Comparison of ENCODE assay signal across 10 cellular contexts in the genomic region with DNA sequence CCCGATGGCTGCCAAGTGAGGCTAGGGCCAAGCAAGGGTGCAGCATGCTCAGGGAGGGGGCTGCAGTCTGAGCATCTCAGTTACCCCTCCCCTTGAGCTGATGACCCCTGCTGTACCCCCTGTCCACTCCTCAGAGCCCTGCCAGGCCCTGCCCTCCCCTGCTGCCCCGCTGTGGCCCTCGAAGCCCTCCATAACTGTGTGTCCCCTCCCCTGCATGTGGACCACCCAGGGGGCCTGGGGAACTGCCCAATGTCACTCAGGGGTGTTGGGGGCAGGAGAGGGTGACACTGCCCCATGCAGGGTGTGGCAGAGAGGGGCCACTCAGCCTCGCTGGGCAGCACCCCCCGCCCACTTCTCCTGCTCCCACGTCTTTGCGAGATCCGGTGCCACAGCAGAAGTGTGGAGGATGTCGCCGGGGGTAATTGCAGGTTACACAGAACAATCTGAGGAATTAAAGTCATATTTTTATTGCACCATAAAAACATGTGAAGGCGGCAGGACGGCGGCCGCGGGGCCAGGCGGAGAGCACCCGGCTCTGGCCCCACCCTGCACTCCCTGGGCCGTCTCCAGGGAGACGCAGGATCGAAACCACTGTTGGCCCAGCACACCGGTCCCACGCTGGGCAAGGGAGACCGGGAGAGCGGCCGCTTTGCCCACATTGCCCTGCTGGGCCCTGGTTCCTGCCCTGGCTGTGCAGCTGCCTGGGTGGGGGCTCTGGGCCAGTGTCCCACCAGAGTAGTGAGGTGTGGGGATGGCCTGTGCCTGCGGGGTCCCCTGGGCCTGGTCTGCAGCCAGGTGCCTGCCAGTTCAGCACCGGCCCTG. TPM values are rescaled to one million over a fixed set of nuclear protein-coding genes. Genes with fewer than 3 reads are reported as not detected.
DNase-seq lines count a peak whose midpoint lies in the region; ATAC-seq and TF ChIP-seq lines count a peak whose summit lies in the region.
"Had no signal": no experiment of that assay in that cellular context is flagged by ENCODE, and none has a peak within 500 bp of the region (broad histone marks: within the 10 kb centered on the region; RNA-seq: fewer than 3 reads in every experiment).

No MANE protein-coding gene starts in this region.

- H3K27me3 Mint-ChIP-seq in type B pancreatic cell, result no peaks in the 10 kb centered on the region
- H3K27me3 Mint-ChIP-seq: activated CD4-positive, alpha-beta memory T cell treated with anti-CD3 and anti-CD28 coated beads, Interleukin-2, amount 10 ng/mL, durations not matched to agents 7 days and 5 days had no signal

- no peaks in the 10 kb centered on the region for H3K4me1 Mint-ChIP-seq in type B pancreatic cell (ENCODE audit: unreplicated experiment)

- peaks cover 6% of the 10 kb centered on the region; the same call in 1 of the 2 replicates for H3K36me3 ChIP-seq in RWPE2 (ENCODE audit: low read depth)
- H3K36me3 ChIP-seq in stomach, result peaks cover 0 to 38% (median 30%) of the 10 kb centered on the region in 4 donors
- no peaks in the 10 kb centered on the region for H3K36me3 ChIP-seq in mammary epithelial cell (ENCODE audit: insufficient read depth, low read length)
- H3K36me3 ChIP-seq: BE2C had no signal

- no peak overlapping the region for H2AFZ ChIP-seq in mammary epithelial cell (ENCODE audit: low read depth, low read length)

- dilution Hi-C loops in mammary epithelial cell (cut with HindIII; ENCODE audit: low sequenced_read_pairs), result loop anchor here (5.0 kb wide), 1 partner anchor 49 kb away; no protein-coding TSS in a partner anchor

- BruUV-seq in mammary epithelial cell (replicated peaks; lab: Mats Ljungman, UMichigan), result no TSS peak

- peak overlapping the region; percentile 98 for H3K27ac ChIP-seq in RWPE2 (ENCODE audit: poor library complexity, severe bottlenecking)
- H3K27ac ChIP-seq in stomach, result no peak overlapping the region
- no peak overlapping the region for H3K27ac ChIP-seq in mammary epithelial cell (ENCODE audit: insufficient read depth, low read depth, low read length)

- H3K4me1 ChIP-seq in RWPE2 (ENCODE audit: insufficient read depth, poor library complexity, severe bottlenecking) (peaks cover 22% of the 10 kb centered on the region), stomach (peaks cover 0 to 29% (median 21%) of the 10 kb centered on the region in 4 donors), mammary epithelial cell (ENCODE audit: insufficient read depth, low read length) (peaks cover 47% of the 10 kb centered on the region)

- peaks cover under 1% of the 10 kb centered on the region for H3K9me3 ChIP-seq in RWPE2 (ENCODE audit: severe bottlenecking)
- no peaks in the 10 kb centered on the region for H3K9me3 ChIP-seq in stomach
- H3K9me3 ChIP-seq in mammary epithelial cell (replicated peaks; ENCODE audit: insufficient read depth, low read length), result no peaks in the 10 kb centered on the region
- H3K9me3 ChIP-seq: BE2C had no signal

- H3K4me3 Mint-ChIP-seq in type B pancreatic cell, result no peak overlapping the region
- H3K4me3 Mint-ChIP-seq: activated CD4-positive, alpha-beta memory T cell treated with anti-CD3 and anti-CD28 coated beads, Interleukin-2, amount 10 ng/mL, durations not matched to agents 7 days and 5 days had no signal

- no peak for TF ChIP-seq POLR2A in stomach (IDR thresholded peaks at IDR 0.05)

- H3K4me3 ChIP-seq in RWPE2 (ENCODE audit: severe bottlenecking) (no peak overlapping the region), stomach (no peak overlapping the region), mammary epithelial cell (replicated peaks in 1 of 3; ENCODE audit: insufficient read depth in 1 of 3, low read depth in 2 of 3, low read length in 3 of 3) (no peak overlapping the region)

- no peak overlapping the region for H3K4me2 ChIP-seq in mammary epithelial cell (ENCODE audit: insufficient read depth, low read depth, low read length)

- DNase-seq in activated naive CD4-positive, alpha-beta T cell treated with anti-CD3 and anti-CD28 coated beads, Interleukin-2, amount 50 U/mL, for 16 hours, result peak; percentile 6
- DNase-seq in activated naive CD4-positive, alpha-beta T cell treated with Interleukin-2 at 50 U/mL for 16 hours, result no peak
- peak; percentile 58 for DNase-seq in RWPE2 (ENCODE audit: low spot score)
- DNase-seq in left colon, result peak; percentile 53 to 78
- peak; percentile 64 for DNase-seq in type B pancreatic cell (ENCODE audit: extremely low spot score, unreplicated experiment)
- no peak for DNase-seq in stomach
- no peak for DNase-seq in mammary epithelial cell
- DNase-seq in central memory CD4-positive, alpha-beta T cell, result no peak
- DNase-seq: activated CD4-positive, alpha-beta memory T cell treated with anti-CD3 and anti-CD28 coated beads, Interleukin-2, amount 10 ng/mL, durations not matched to agents 7 days and 5 days; BE2C had no signal

- intact Hi-C loops in left colon (cut with DNase I, micrococcal nuclease), result no loop called here
- intact Hi-C loops in stomach (cut with DNase I; ENCODE audit: low total_unique reads), result no loop called here
- intact Hi-C loops in mammary epithelial cell (cut with micrococcal nuclease), result no loop called here

- WGBS in stomach, 5 donors, result 54 to 72% (median 58%) methylated on average over 26 to 27 of the region's 27 CpGs
- WGBS in mammary epithelial cell (ENCODE audit: low coverage, missing lambda C conversion rate), result 70% methylated on average over 26 of the region's 27 CpGs

- in situ Hi-C loops in mammary epithelial cell (cut with MboI; ENCODE audit: low sequenced_read_pairs in 2 of 2), result no loop called here

- ATAC-seq in RWPE2 (ENCODE audit: low read depth) (no peak), left colon (peak; percentile 81)

- no peaks in the 10 kb centered on the region for H4K20me1 ChIP-seq in mammary epithelial cell (ENCODE audit: insufficient read depth, low read length)

- no peaks in the 10 kb centered on the region for H3K9me3 Mint-ChIP-seq in type B pancreatic cell
- H3K9me3 Mint-ChIP-seq: activated CD4-positive, alpha-beta memory T cell treated with anti-CD3 and anti-CD28 coated beads, Interleukin-2, amount 10 ng/mL, durations not matched to agents 7 days and 5 days had no signal

- no peak overlapping the region for H3K9ac ChIP-seq in mammary epithelial cell (ENCODE audit: insufficient read depth, low read length)

- TF ChIP-seq EP300 in stomach (IDR thresholded peaks at IDR 0.05), result no peak

- no peak for TF ChIP-seq CTCF in RWPE2 (IDR thresholded peaks at IDR 0.05; ENCODE audit: poor library complexity, severe bottlenecking)
- TF ChIP-seq CTCF in type B pancreatic cell (conservative IDR thresholded peaks at IDR 0.05), result no peak
- TF ChIP-seq CTCF in stomach (IDR thresholded peaks at IDR 0.05), result no peak
- TF ChIP-seq CTCF in mammary epithelial cell (conservative IDR thresholded peaks at IDR 0.05 in 1 of 2, IDR thresholded peaks at IDR 0.05 in 1 of 2; ENCODE audit: extremely low read depth in 1 of 2, insufficient read depth in 1 of 2, low read depth in 1 of 2, low read length in 2 of 2), result no peak

- H3K27ac Mint-ChIP-seq in type B pancreatic cell, result no peak overlapping the region
- H3K27ac Mint-ChIP-seq: activated CD4-positive, alpha-beta memory T cell treated with anti-CD3 and anti-CD28 coated beads, Interleukin-2, amount 10 ng/mL, durations not matched to agents 7 days and 5 days had no signal

- CTCF ChIA-PET in mammary epithelial cell (lab: Charles Lee; ENCODE audit: low non-redundant PET), result no interaction called here

- no peaks in the 10 kb centered on the region for H3K36me3 Mint-ChIP-seq in type B pancreatic cell

- H3K27me3 ChIP-seq in RWPE2 (ENCODE audit: insufficient read depth, poor library complexity, severe bottlenecking) (no peaks in the 10 kb centered on the region), stomach (no peaks in the 10 kb centered on the region), mammary epithelial cell (ENCODE audit: insufficient read depth, low read length) (no peaks in the 10 kb centered on the region)
- H3K27me3 ChIP-seq: BE2C had no signal

- H3K79me2 ChIP-seq in mammary epithelial cell (ENCODE audit: insufficient read depth, low read length), result no peaks in the 10 kb centered on the region

RNA-seq across cellular contexts. Expression of gene GNB1L, which starts 18.7 kb away (rescaled TPM):
- total RNA-seq in left colon (1 to 10 TPM; 3.3 to 4.6 TPM), type B pancreatic cell (ENCODE audit: low replicate concordance) (7.5 and 7.7 TPM in 2 replicates), stomach (1 to 10 TPM in 2 of 5 donors, under 1 TPM in 2, not detected in 1; 0.29 to 4.1 (median 1.7) TPM), mammary epithelial cell (1 to 10 TPM; 3.8 to 7.8 TPM)
- polyA plus RNA-seq in stomach (1 to 10 TPM; 1.8 to 6.8 (median 3.2) TPM), mammary epithelial cell (7.9 TPM)
- 0.93 TPM for polyA minus RNA-seq in mammary epithelial cell

RNA-seq across cellular contexts. Expression of gene RTL10, which starts 18.7 kb away (rescaled TPM):
- total RNA-seq in left colon (1 to 10 TPM; 8.2 to 9.0 TPM), type B pancreatic cell (ENCODE audit: low replicate concordance) (28.8 and 39.1 TPM in 2 replicates), stomach (10 to 100 TPM in 2 of 5 donors, 1 to 10 TPM in 3; 1.7 to 28.1 (median 8.7) TPM), mammary epithelial cell (10 to 100 TPM; 20.7 to 21.9 TPM)
- polyA plus RNA-seq in stomach (10 to 100 TPM in 1 of 3 donors, 1 to 10 TPM in 2; 5.2 to 12.1 (median 5.8) TPM), mammary epithelial cell (17.8 TPM)
- 72.2 TPM for polyA minus RNA-seq in mammary epithelial cell

Comparison
In these comparisons a context has a peak if more than half of its experiments do, and no peak if none do; other contexts are left out.
1. DNase-seq: peak in activated naive CD4-positive, alpha-beta T cell treated with anti-CD3 and anti-CD28 coated beads, Interleukin-2, amount 50 U/mL, for 16 hours (single experiment), RWPE2 (single experiment), left colon (2 of 2) and type B pancreatic cell (single experiment); none in activated naive CD4-positive, alpha-beta T cell treated with Interleukin-2 at 50 U/mL for 16 hours (single experiment), stomach (single experiment), mammary epithelial cell (single experiment) and central memory CD4-positive, alpha-beta T cell (single experiment).